Comparison of ENCODE assay signal across 23 cellular contexts in the genomic region with DNA sequence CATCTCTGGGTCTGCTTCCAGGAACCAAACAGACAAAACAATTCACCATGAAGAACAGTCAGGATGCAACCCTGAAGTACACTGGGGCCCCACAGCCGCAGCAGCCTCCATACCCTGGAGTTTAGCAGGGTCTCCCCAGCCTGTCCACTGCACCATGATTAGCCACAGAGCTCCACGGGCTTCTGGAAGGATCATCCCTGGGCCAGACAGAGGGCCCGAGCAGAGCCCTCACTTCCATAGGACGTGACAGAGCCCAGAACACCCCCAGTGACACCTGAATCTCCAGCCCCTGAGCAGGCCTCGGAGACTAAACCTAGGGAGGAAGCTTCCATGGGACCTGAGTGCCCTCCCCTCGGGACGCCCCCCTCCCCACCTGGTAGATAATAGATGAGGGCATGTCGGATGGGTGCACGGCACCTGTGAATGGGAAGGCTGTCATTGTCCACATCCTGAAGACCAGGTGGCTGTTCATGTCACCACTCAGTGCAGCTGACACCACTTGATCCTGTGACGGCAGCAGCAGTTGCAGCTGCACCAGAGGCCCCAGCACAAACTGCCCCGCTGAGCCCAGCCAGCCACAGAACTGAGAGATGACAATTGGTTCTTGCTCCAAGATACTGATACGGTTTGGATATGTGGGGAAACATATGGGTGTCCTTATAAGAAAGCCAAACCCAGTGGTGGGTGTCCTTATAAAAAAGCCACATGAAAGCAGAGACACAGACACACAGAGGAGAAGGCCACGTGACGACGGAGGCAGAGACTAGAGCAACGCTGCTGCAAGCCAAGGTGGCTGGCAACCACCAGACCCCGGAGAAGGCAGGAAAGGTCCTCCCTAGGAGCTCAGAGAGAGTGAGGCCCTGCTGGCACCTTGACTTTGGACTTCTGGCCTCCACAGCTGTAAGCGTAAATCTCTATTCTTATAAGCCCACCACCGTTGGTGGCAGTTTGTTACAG. TPM values are rescaled to one million over a fixed set of nuclear protein-coding genes. Genes with fewer than 3 reads are reported as not detected.
A peak's percentile ranks its signal among the peaks of the same experiment; 100 is the strongest.
DNase-seq lines count a peak whose midpoint lies in the region; ATAC-seq and TF ChIP-seq lines count a peak whose summit lies in the region.
"Had no signal": no experiment of that assay in that cellular context is flagged by ENCODE, and none has a peak within 500 bp of the region (broad histone marks: within the 10 kb centered on the region; RNA-seq: fewer than 3 reads in every experiment).

No MANE protein-coding gene starts in this region.

- H2BK15ac ChIP-seq in H9 (ENCODE audit: low read depth, low read length): no peak overlapping the region

- ATAC-seq in Right ventricle myocardium inferior: no peak
- no peak for ATAC-seq in left cardiac atrium
- ATAC-seq: gastrocnemius medialis; stimulated activated memory B cell treated with anti-CD40 and anti-IgM and Interleukin-4, amounts not matched to agents 10 μg/mL and 1 μg/mL and 100 μg/mL, for 72 hours had no signal

- peaks cover 2% of the 10 kb centered on the region for H4K20me1 ChIP-seq in H9 (ENCODE audit: control insufficient read depth, insufficient read depth, insufficient read length)

- H2AFZ ChIP-seq in H9 (ENCODE audit: low read length): no peak overlapping the region
- H2AFZ ChIP-seq: parathyroid adenoma had no signal

- no peaks in the 10 kb centered on the region for H3K36me3 ChIP-seq in suprapubic skin
- H3K36me3 ChIP-seq: esophagus muscularis mucosa, gastrocnemius medialis, thoracic aorta had no signal

- peaks cover 23% of the 10 kb centered on the region; the same call in 1 of the 2 replicates for H3K79me2 ChIP-seq in H9 (ENCODE audit: insufficient read depth, low read length)
- H3K79me2 ChIP-seq: parathyroid adenoma had no signal

- H3K9me3 ChIP-seq in H9 (ENCODE audit: control insufficient read depth, low read depth, low read length) (no peaks in the 10 kb centered on the region), suprapubic skin (no peaks in the 10 kb centered on the region)
- H3K9me3 ChIP-seq: gastrocnemius medialis, thoracic aorta had no signal

- no peak overlapping the region for H3K56ac ChIP-seq in H9 (ENCODE audit: insufficient read length, low read depth, low read length)

- H3K27ac ChIP-seq in H9 (ENCODE audit: insufficient read length, low read depth, low read length): no peak overlapping the region
- peak overlapping the region; percentile 51 for H3K27ac ChIP-seq in substantia nigra (ENCODE audit: low read depth, low read length, poor library complexity, severe bottlenecking)
- no peak overlapping the region for H3K27ac ChIP-seq in suprapubic skin
- H3K27ac ChIP-seq: esophagus muscularis mucosa, gastrocnemius medialis, parathyroid adenoma, thoracic aorta had no signal

- H3K27me3 ChIP-seq in H9 (ENCODE audit: insufficient read depth, low read length) (no peaks in the 10 kb centered on the region), suprapubic skin (peaks cover 54% of the 10 kb centered on the region)

- no peak overlapping the region for H2BK5ac ChIP-seq in H9 (ENCODE audit: insufficient read length, low read length)

- no peak overlapping the region for H3K4me2 ChIP-seq in H9 (ENCODE audit: insufficient read depth, insufficient read length, low read length)

- no peak overlapping the region for H4K91ac ChIP-seq in H9 (ENCODE audit: insufficient read length, low read depth, low read length)

- no peak overlapping the region for H4K5ac ChIP-seq in H9 (ENCODE audit: insufficient read length, low read depth, low read length)

- no peak overlapping the region for H3K23ac ChIP-seq in H9 (ENCODE audit: insufficient read length, low read depth, low read length)

- H3K27ac Mint-ChIP-seq in H9 (peak overlapping the region in 2 of 3 experiments; percentile 43 to 63; a peak in 3 of 7 replicates), chondrocyte (ENCODE audit: unreplicated experiment) (no peak overlapping the region)
- H3K27ac Mint-ChIP-seq: activated naive CD4-positive, alpha-beta T cell treated with anti-CD3 and anti-CD28 coated beads, Interleukin-2, amount 10 ng/mL, durations not matched to agents 7 days and 5 days; stimulated activated memory B cell treated with anti-CD40 and anti-IgM and Interleukin-4, amounts not matched to agents 10 μg/mL and 1 μg/mL and 100 μg/mL, for 72 hours had no signal

- H3K4me3 Mint-ChIP-seq in H9 (peak overlapping the region in 1 of 2 experiments; percentile 7; a peak in 1 of 5 replicates), chondrocyte (ENCODE audit: unreplicated experiment) (no peak overlapping the region)
- H3K4me3 Mint-ChIP-seq: activated naive CD4-positive, alpha-beta T cell treated with anti-CD3 and anti-CD28 coated beads, Interleukin-2, amount 10 ng/mL, durations not matched to agents 7 days and 5 days; naive B cell; stimulated activated memory B cell treated with anti-CD40 and anti-IgM and Interleukin-4, amounts not matched to agents 10 μg/mL and 1 μg/mL and 100 μg/mL, for 72 hours had no signal

- H3K14ac ChIP-seq in H9 (ENCODE audit: insufficient read depth, low read length): no peak overlapping the region

- H3K27me3 Mint-ChIP-seq in H9 (ENCODE audit: low read depth): no peaks in the 10 kb centered on the region
- peaks cover 15% of the 10 kb centered on the region for H3K27me3 Mint-ChIP-seq in chondrocyte (ENCODE audit: low read depth)

- H3K36me3 Mint-ChIP-seq in H9 (ENCODE audit: insufficient read depth in 1 of 3, low read depth in 3 of 3) (peaks cover 29 to 59% (median 46%) of the 10 kb centered on the region in 3 experiments), chondrocyte (ENCODE audit: low read depth) (peaks cover 12% of the 10 kb centered on the region)
- H3K36me3 Mint-ChIP-seq: activated naive CD4-positive, alpha-beta T cell treated with anti-CD3 and anti-CD28 coated beads, Interleukin-2, amount 10 ng/mL, durations not matched to agents 7 days and 5 days; naive B cell; stimulated activated memory B cell treated with anti-CD40 and anti-IgM and Interleukin-4, amounts not matched to agents 10 μg/mL and 1 μg/mL and 100 μg/mL, for 72 hours had no signal

- H2BK12ac ChIP-seq in H9 (ENCODE audit: insufficient read length, low read depth, low read length): no peak overlapping the region

- H3K4me1 ChIP-seq in H9 (ENCODE audit: insufficient read depth, low read length) (no peaks in the 10 kb centered on the region), suprapubic skin (peaks cover 6% of the 10 kb centered on the region)
- H3K4me1 ChIP-seq: parathyroid adenoma had no signal

- no peak overlapping the region for H4K8ac ChIP-seq in H9 (replicated peaks; ENCODE audit: insufficient read length, low read depth, low read length)

- no peak overlapping the region for H3K4ac ChIP-seq in H9 (ENCODE audit: low read depth, low read length)

- no peak overlapping the region for H2BK20ac ChIP-seq in H9 (ENCODE audit: low read depth, low read length, poor library complexity, severe bottlenecking)

- no peak overlapping the region for H3K18ac ChIP-seq in H9 (ENCODE audit: insufficient read length, low read depth, low read length)

- H3K79me1 ChIP-seq in H9 (ENCODE audit: insufficient read depth, low read depth, low read length, poor library complexity, severe bottlenecking): peaks cover 20% of the 10 kb centered on the region

- no peak for TF ChIP-seq POLR2A in suprapubic skin (IDR thresholded peaks at IDR 0.05)

- intact Hi-C loops in Right ventricle myocardium inferior (cut with DNase I) (no loop called here), left cardiac atrium (cut with DNase I) (no loop called here)

- no peaks in the 10 kb centered on the region for H3K23me2 ChIP-seq in H9 (ENCODE audit: insufficient read length, low read depth, low read length, poor library complexity, severe bottlenecking)

- H3K9ac ChIP-seq in H9 (ENCODE audit: extremely low read depth, insufficient read length, low read length): no peak overlapping the region
- H3K9ac ChIP-seq: parathyroid adenoma had no signal

- no peak overlapping the region for H2BK120ac ChIP-seq in H9 (ENCODE audit: low read depth, low read length, poor library complexity, severe bottlenecking)

- TF ChIP-seq EP300 in suprapubic skin (IDR thresholded peaks at IDR 0.05): no peak

- no peak overlapping the region for H2AK5ac ChIP-seq in H9 (ENCODE audit: insufficient read length, low read length)

- H3K4me3 ChIP-seq in suprapubic skin: no peak overlapping the region
- H3K4me3 ChIP-seq: esophagus muscularis mucosa, gastrocnemius medialis, thoracic aorta had no signal

- WGBS in H9 (ENCODE audit: extremely low coverage, insufficient read length, low lambda C conversion rate): no CpG with 5 or more reads among the region's 19 CpGs
- 82% methylated on average over 11 of the region's 19 CpGs for WGBS in suprapubic skin

- H3K4me1 Mint-ChIP-seq in H9 (peaks cover 19 to 33% of the 10 kb centered on the region in 2 experiments), chondrocyte (ENCODE audit: low read depth) (peaks cover 14% of the 10 kb centered on the region)
- H3K4me1 Mint-ChIP-seq: activated naive CD4-positive, alpha-beta T cell treated with anti-CD3 and anti-CD28 coated beads, Interleukin-2, amount 10 ng/mL, durations not matched to agents 7 days and 5 days; naive B cell; stimulated activated memory B cell treated with anti-CD40 and anti-IgM and Interleukin-4, amounts not matched to agents 10 μg/mL and 1 μg/mL and 100 μg/mL, for 72 hours had no signal

- H3T11ph ChIP-seq in H9 (ENCODE audit: low read length): no peak overlapping the region

- H3K9me3 Mint-ChIP-seq in H9 (0 out of 5 replicates have a peak, but pooled peaks cover 0 to 3% of the 10 kb centered on the region in 2 experiments), chondrocyte (ENCODE audit: low read depth) (peaks cover 4% of the 10 kb centered on the region)
- H3K9me3 Mint-ChIP-seq: activated naive CD4-positive, alpha-beta T cell treated with anti-CD3 and anti-CD28 coated beads, Interleukin-2, amount 10 ng/mL, durations not matched to agents 7 days and 5 days had no signal

- TF ChIP-seq CTCF in H9 (conservative IDR thresholded peaks at IDR 0.05) (no peak), chondrocyte (IDR thresholded peaks at IDR 0.05) (no peak), suprapubic skin (IDR thresholded peaks at IDR 0.05) (no peak)

- peak; percentile 17 for DNase-seq in Right ventricle myocardium inferior (ENCODE audit: missing footprints)
- no peak for DNase-seq in left cardiac atrium
- DNase-seq in H9: no peak
- DNase-seq in chondrocyte (ENCODE audit: low spot score): peak; percentile 62
- DNase-seq in substantia nigra (lab: John Stamatoyannopoulos, UW): peak in 5 of 49 donors; percentile 32 to 65 (median 50)
- DNase-seq in suprapubic skin (ENCODE audit: low spot score in 2 of 2): no peak
- no peak for DNase-seq in amniotic stem cell (lab: John Stamatoyannopoulos, UW)
- DNase-seq: activated CD4-positive, alpha-beta T cell treated with anti-CD3 and anti-CD28 coated beads, Interleukin-2, amount 50 U/mL, for 4 hours; activated naive CD4-positive, alpha-beta T cell treated with anti-CD3 and anti-CD28 coated beads, Interleukin-2, amount 10 ng/mL, durations not matched to agents 7 days and 5 days; cerebellar nuclear complex; DMS79 treated with DMSO at 0.1 percent for 48 hours; effector CD8-positive, alpha-beta T cell; kidney glomerular epithelial cell; mesendoderm; naive B cell; NCI-H1105; NCI-H2081 treated with DMSO at 0.1 percent for 48 hours; NCI-H526 treated with DMSO at 0.1 percent for 48 hours had no signal

RNA-seq across cellular contexts. Expression of a gene that starts 23.2 kb away (rescaled TPM):
- 1.5 TPM for total RNA-seq in Right ventricle myocardium inferior
- 10 to 100 TPM; 27.4 to 51.5 TPM for total RNA-seq in left cardiac atrium
- 188 and 204 TPM in 2 replicates for total RNA-seq in H9 (2021)
- total RNA-seq in chondrocyte: 15.2 to 63.5 TPM (median 60.0 TPM) in 3 replicates
- total RNA-seq in suprapubic skin: 10 to 100 TPM in 1 of 4 donors, 1 to 10 TPM in 3; 2.9 to 15.9 (median 3.2) TPM

Comparison
In these comparisons a context has a peak if more than half of its experiments do, and no peak if none do; other contexts are left out.
1. DNase-seq: peak in Right ventricle myocardium inferior (single experiment) and chondrocyte (single experiment); none in left cardiac atrium (single experiment), H9 (single experiment), suprapubic skin (0 of 2) and amniotic stem cell (single experiment).